Comparison of ENCODE assay signal across 1 cellular context in genomic region chr3:172057624-172058023, GRCh38.
TF ChIP-seq lines count a peak whose summit lies in the region.

No MANE protein-coding gene starts in this region.

TF ChIP-seq in A549, 52 proteins besides CTCF, POLR2A, EP300 and RAD21 (continued from another document):
- TF ChIP-seq ELK1 (IDR thresholded peaks at IDR 0.05; ENCODE audit: low read depth, low read length) = no peak
- TF ChIP-seq KDM5A (IDR thresholded peaks at IDR 0.05) = no peak
- TF ChIP-seq CBX8 (IDR thresholded peaks at IDR 0.05) = no peak
TF ChIP-seq in A549: peak in this region for 0.
